17 cellular contexts compared by ENCODE assay signal in the genomic region with DNA sequence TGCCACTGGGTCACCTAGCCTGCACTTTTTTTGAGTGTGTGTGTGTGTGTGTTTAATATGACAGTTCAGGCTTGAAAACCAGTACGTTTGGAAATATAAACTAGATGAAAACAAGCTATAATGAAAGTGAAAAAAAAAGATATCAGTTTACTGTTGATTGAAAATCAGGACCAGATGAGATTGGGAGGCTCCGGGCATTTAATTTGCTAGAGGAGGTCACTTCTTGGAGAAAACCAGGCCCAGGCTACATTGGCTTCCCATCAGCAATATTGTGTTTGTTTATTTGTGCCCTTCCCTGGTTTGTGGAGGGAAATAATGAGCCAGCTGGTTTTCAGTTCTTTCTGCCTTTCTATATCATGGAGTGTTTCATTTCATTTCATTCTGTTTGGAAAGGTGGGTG.
"Had no signal": no experiment of that assay in that cellular context is flagged by ENCODE, and none has a peak within 500 bp of the region (broad histone marks: within the 10 kb centered on the region; RNA-seq: fewer than 3 reads in every experiment).

No MANE protein-coding gene starts in this region.

- H3K4me1 ChIP-seq: esophagus muscularis mucosa, gastrocnemius medialis, transverse colon had no signal

- DNase-seq: activated CD4-positive, alpha-beta T cell treated with anti-CD3 and anti-CD28 coated beads, Interleukin-2, amount 10 ng/mL, durations not matched to agents 7 days and 5 days; activated CD4-positive, CD25-positive, alpha-beta regulatory T cell; activated naive CD4-positive, alpha-beta T cell; activated naive CD8-positive, alpha-beta T cell treated with anti-CD3 and anti-CD28 coated beads, Interleukin-2, amount 50 U/mL, for 24 hours; gastrocnemius medialis; mucosa of descending colon; naive thymus-derived CD8-positive, alpha-beta T cell; stimulated activated CD4-positive, alpha-beta T cell treated with anti-CD3 and anti-CD28 coated beads, Interleukin-15, amount 100 ng/mL, for 24 hours; stimulated activated CD4-positive, alpha-beta T cell treated with anti-CD3 and anti-CD28 coated beads, Interleukin-4, amount 100 ng/mL, for 1 hour; stimulated activated naive B cell treated with anti-CD40 and anti-IgM and Interleukin-4, amounts not matched to agents 10 μg/mL and 1 μg/mL and 100 μg/mL, for 72 hours; SW 1271; transverse colon had no signal

- H3K27me3 Mint-ChIP-seq: activated CD4-positive, alpha-beta T cell treated with anti-CD3 and anti-CD28 coated beads, Interleukin-2, amount 10 ng/mL, durations not matched to agents 7 days and 5 days; activated naive CD8-positive, alpha-beta T cell treated with anti-CD3 and anti-CD28 coated beads, Interleukin-2, amount 50 U/mL, for 24 hours had no signal

- H3K36me3 Mint-ChIP-seq: naive thymus-derived CD8-positive, alpha-beta T cell; stimulated activated naive B cell treated with anti-CD40 and anti-IgM and Interleukin-4, amounts not matched to agents 10 μg/mL and 1 μg/mL and 100 μg/mL, for 72 hours had no signal

- H3K4me3 ChIP-seq: esophagus muscularis mucosa, gastrocnemius medialis, heart left ventricle, lung, mucosa of descending colon, transverse colon had no signal

- H3K27ac ChIP-seq: esophagus muscularis mucosa, gastrocnemius medialis, neutrophil, transverse colon had no signal

- H3K27ac Mint-ChIP-seq: activated CD4-positive, alpha-beta T cell treated with anti-CD3 and anti-CD28 coated beads, Interleukin-2, amount 10 ng/mL, durations not matched to agents 7 days and 5 days; activated naive CD8-positive, alpha-beta T cell treated with anti-CD3 and anti-CD28 coated beads, Interleukin-2, amount 50 U/mL, for 24 hours; activated T-helper 1 cell treated with anti-CD3 and anti-CD28 coated beads, Interleukin-12 subunit alpha, Interleukin-12 subunit beta, Interleukin-2, Interleukin-4 antibody, amounts not matched to agents 30 ng/mL and 10 ng/mL and 1 ng/mL, durations not matched to agents 14 hours and 24 hours and 36 hours; stimulated activated naive B cell treated with anti-CD40 and anti-IgM and Interleukin-4, amounts not matched to agents 10 μg/mL and 1 μg/mL and 100 μg/mL, for 72 hours had no signal

- H3K4me1 Mint-ChIP-seq: activated CD4-positive, alpha-beta T cell treated with anti-CD3 and anti-CD28 coated beads, Interleukin-2, amount 10 ng/mL, durations not matched to agents 7 days and 5 days; activated naive CD8-positive, alpha-beta T cell treated with anti-CD3 and anti-CD28 coated beads, Interleukin-2, amount 50 U/mL, for 24 hours; naive thymus-derived CD8-positive, alpha-beta T cell; stimulated activated naive B cell treated with anti-CD40 and anti-IgM and Interleukin-4, amounts not matched to agents 10 μg/mL and 1 μg/mL and 100 μg/mL, for 72 hours had no signal

- H3K36me3 ChIP-seq: esophagus muscularis mucosa, gastrocnemius medialis, heart left ventricle, neutrophil, transverse colon had no signal

- H3K27me3 ChIP-seq: esophagus muscularis mucosa, gastrocnemius medialis, heart left ventricle, neutrophil, transverse colon had no signal

- H3K4me3 Mint-ChIP-seq: activated CD4-positive, alpha-beta T cell treated with anti-CD3 and anti-CD28 coated beads, Interleukin-2, amount 10 ng/mL, durations not matched to agents 7 days and 5 days; activated naive CD8-positive, alpha-beta T cell treated with anti-CD3 and anti-CD28 coated beads, Interleukin-2, amount 50 U/mL, for 24 hours; activated T-helper 1 cell treated with anti-CD3 and anti-CD28 coated beads, Interleukin-12 subunit alpha, Interleukin-12 subunit beta, Interleukin-2, Interleukin-4 antibody, amounts not matched to agents 30 ng/mL and 10 ng/mL and 1 ng/mL, durations not matched to agents 14 hours and 24 hours and 36 hours; naive thymus-derived CD8-positive, alpha-beta T cell; stimulated activated naive B cell treated with anti-CD40 and anti-IgM and Interleukin-4, amounts not matched to agents 10 μg/mL and 1 μg/mL and 100 μg/mL, for 72 hours had no signal

- ATAC-seq: activated naive CD8-positive, alpha-beta T cell treated with anti-CD3 and anti-CD28 coated beads, Interleukin-2, amount 50 U/mL, for 24 hours; gastrocnemius medialis; mucosa of descending colon; naive thymus-derived CD8-positive, alpha-beta T cell; stimulated activated naive B cell treated with anti-CD40 and anti-IgM and Interleukin-4, amounts not matched to agents 10 μg/mL and 1 μg/mL and 100 μg/mL, for 72 hours had no signal

- H3K9me3 ChIP-seq: esophagus muscularis mucosa, gastrocnemius medialis, mucosa of descending colon, neutrophil, transverse colon had no signal
